ENCODE assay signal across 16 cellular contexts in genomic region chr10:72039377-72039776, GRCh38. TPM values are rescaled to one million over a fixed set of nuclear protein-coding genes. Genes with fewer than 3 reads are reported as not detected.
DNase-seq lines count a peak whose midpoint lies in the region; ATAC-seq, FAIRE-seq and TF ChIP-seq lines count a peak whose summit lies in the region.
"Had no signal": no experiment of that assay in that cellular context is flagged by ENCODE, and none has a peak within 500 bp of the region (broad histone marks: within the 10 kb centered on the region; RNA-seq: fewer than 3 reads in every experiment).

No MANE protein-coding gene starts in this region.

- no peaks in the 10 kb centered on the region for H3K9me3 Mint-ChIP-seq in nephron progenitor cell
- H3K9me3 Mint-ChIP-seq: CD4-positive, alpha-beta T cell; IgD-negative memory B cell had no signal

- TF ChIP-seq POLR2A in HCT116 (IDR thresholded peaks at IDR 0.05; ENCODE audit: borderline replicate concordance, extremely low read depth, insufficient read depth, insufficient read length) (no peak), K562 (conservative IDR thresholded peaks at IDR 0.05) (no peak)

- H3K27ac Mint-ChIP-seq in nephron progenitor cell: peak overlapping the region; percentile 61
- H3K27ac Mint-ChIP-seq: CD4-positive, alpha-beta T cell; IgD-negative memory B cell had no signal

- H3K27ac ChIP-seq in BLaER1 treated with 17β-estradiol and CSF1 and Interleukin-3, amounts not matched to agents 10 nM and 100 nM: no peak overlapping the region; a peak in 1 of 22 replicates
- no peak overlapping the region for H3K27ac ChIP-seq in HCT116 (ENCODE audit: low read depth, low read length)
- H3K27ac ChIP-seq in K562 (ENCODE audit: extremely low read depth, low read depth, low read length): no peak overlapping the region

- RAD21 ChIA-PET in HCT116 (lab: Charles Lee; ENCODE audit: low non-redundant PET in 1 of 2, low total read pairs in 2 of 2, uncharacterized antibody in 2 of 2, unreplicated experiment in 2 of 2): no interaction called here

- H3K4me3 ChIP-seq in BLaER1 treated with 17β-estradiol and CSF1 and Interleukin-3, amounts not matched to agents 10 nM and 100 nM: no peak overlapping the region
- H3K4me3 ChIP-seq in HCT116 (replicated peaks in 1 of 2; ENCODE audit: low read depth in 1 of 2, low read length in 2 of 2): no peak overlapping the region
- no peak overlapping the region for H3K4me3 ChIP-seq in K562

- H2AFZ ChIP-seq in HCT116 (ENCODE audit: low read depth, low read length, poor library complexity, severe bottlenecking) (peak overlapping the region; percentile 9), K562 (ENCODE audit: low read depth, low read length) (peak overlapping the region; percentile 11; the same call in 1 of the 2 replicates)

- 0 out of 22 replicates have a peak overlapping the region, but pooled peaks of 1 of the 11 experiments have one; percentile 10 for H3K9ac ChIP-seq in BLaER1 treated with 17β-estradiol and CSF1 and Interleukin-3, amounts not matched to agents 10 nM and 100 nM
- H3K9ac ChIP-seq in HCT116 (ENCODE audit: low read length): no peak overlapping the region
- no peak overlapping the region for H3K9ac ChIP-seq in K562 (ENCODE audit: insufficient read depth in 1 of 2, low read depth in 2 of 2, low read length in 2 of 2)

- H3K36me3 Mint-ChIP-seq in nephron progenitor cell (ENCODE audit: low read depth): no peaks in the 10 kb centered on the region
- H3K36me3 Mint-ChIP-seq: IgD-negative memory B cell had no signal

- POLR2A ChIA-PET in HCT116 (lab: Charles Lee): no interaction called here
- POLR2A ChIA-PET in K562 (lab: Yijun Ruan, JAX): interaction anchor here (0.6 to 1.4 kb wide), 5 partner anchors 8 to 283 kb away, joined by 3 to 10 read pairs (median 3); no protein-coding TSS in a partner anchor

- H3K4me1 Mint-ChIP-seq in nephron progenitor cell: peaks cover 79% of the 10 kb centered on the region

- TF ChIP-seq EP300 in K562 (IDR thresholded peaks at IDR 0.05; ENCODE audit: low read length): no peak

- no peaks in the 10 kb centered on the region for H3K36me3 ChIP-seq in BLaER1 treated with 17β-estradiol and CSF1 and Interleukin-3, amounts not matched to agents 10 nM and 100 nM
- no peaks in the 10 kb centered on the region for H3K36me3 ChIP-seq in HCT116 (ENCODE audit: control insufficient read depth in 1 of 2, insufficient read depth in 2 of 2, low read length in 2 of 2)
- H3K36me3 ChIP-seq in K562 (ENCODE audit: control insufficient read depth, insufficient read depth, low read length): no peaks in the 10 kb centered on the region

- no peaks in the 10 kb centered on the region for H4K20me1 ChIP-seq in BLaER1 treated with 17β-estradiol and CSF1 and Interleukin-3, amounts not matched to agents 10 nM and 100 nM
- H4K20me1 ChIP-seq in HCT116 (ENCODE audit: insufficient read depth): no peaks in the 10 kb centered on the region
- H4K20me1 ChIP-seq in K562 (replicated peaks; ENCODE audit: control insufficient read depth, insufficient read depth, low read length): no peaks in the 10 kb centered on the region

- H3K79me2 ChIP-seq in HCT116 (ENCODE audit: insufficient read depth, low read length): no peaks in the 10 kb centered on the region
- no peaks in the 10 kb centered on the region for H3K79me2 ChIP-seq in K562 (ENCODE audit: control insufficient read depth, insufficient read depth, low read length)

- no peaks in the 10 kb centered on the region for H3K27me3 Mint-ChIP-seq in nephron progenitor cell (ENCODE audit: low read depth, poor library complexity)
- H3K27me3 Mint-ChIP-seq: CD4-positive, alpha-beta T cell; IgD-negative memory B cell had no signal

- intact Hi-C loops in HCT116 (cut with micrococcal nuclease) (no loop called here), K562 (cut with micrococcal nuclease) (no loop called here)

- H3K9me1 ChIP-seq in K562 (ENCODE audit: control insufficient read depth, insufficient read depth, low read length): no peaks in the 10 kb centered on the region

- peak overlapping the region; percentile 48 to 79 (median 71) for H3K4me2 ChIP-seq in BLaER1 treated with 17β-estradiol and CSF1 and Interleukin-3, amounts not matched to agents 10 nM and 100 nM
- no peak overlapping the region for H3K4me2 ChIP-seq in HCT116 (ENCODE audit: low read length)
- no peak overlapping the region for H3K4me2 ChIP-seq in K562 (ENCODE audit: insufficient read depth, low read length)

- no peaks in the 10 kb centered on the region for H3K9me3 ChIP-seq in BLaER1 treated with 17β-estradiol and CSF1 and Interleukin-3, amounts not matched to agents 10 nM and 100 nM (replicated peaks in 1 of 11)
- H3K9me3 ChIP-seq in HCT116 (ENCODE audit: control insufficient read depth in 1 of 2, insufficient read depth in 1 of 2, low read depth in 1 of 2, low read length in 2 of 2) (no peaks in the 10 kb centered on the region), K562 (replicated peaks; ENCODE audit: control insufficient read depth, insufficient read depth, low read depth, low read length) (no peaks in the 10 kb centered on the region)

- H3K4me1 ChIP-seq in BLaER1 treated with 17β-estradiol and CSF1 and Interleukin-3, amounts not matched to agents 10 nM and 100 nM: peaks cover 17 to 38% (median 32%) of the 10 kb centered on the region in 10 experiments
- H3K4me1 ChIP-seq in HCT116 (ENCODE audit: control insufficient read depth in 1 of 2, insufficient read depth in 2 of 2, low read length in 2 of 2): peaks cover 0 to 13% of the 10 kb centered on the region in 2 experiments; a peak in 2 of 4 replicates
- H3K4me1 ChIP-seq in K562 (replicated peaks in 1 of 2; ENCODE audit: control insufficient read depth in 2 of 2, insufficient read depth in 2 of 2, low read length in 2 of 2): peaks cover 4 to 5% of the 10 kb centered on the region in 2 experiments; a peak in 3 of 5 replicates

- FAIRE-seq in K562 (lab: Jason Lieb, UNC): peak; percentile 65

- 17% methylated on average over 9 of the region's 9 CpGs for WGBS in K562 (ENCODE audit: insufficient coverage, low coverage, missing lambda C conversion rate)

- TF ChIP-seq RAD21 in HCT116 (IDR thresholded peaks at IDR 0.05; ENCODE audit: low read depth) (no peak), K562 (CRISPR knock-in tag; conservative IDR thresholded peaks at IDR 0.05 in 1 of 2, IDR thresholded peaks at IDR 0.05 in 1 of 2) (0 out of 4 replicates have a peak, but pooled peaks of 1 of the 2 experiments have one; percentile 13)

- no peak overlapping the region for H3K4me3 Mint-ChIP-seq in nephron progenitor cell
- H3K4me3 Mint-ChIP-seq: CD4-positive, alpha-beta T cell; IgD-negative memory B cell had no signal

- no peaks in the 10 kb centered on the region for H3K27me3 ChIP-seq in BLaER1 treated with 17β-estradiol and CSF1 and Interleukin-3, amounts not matched to agents 10 nM and 100 nM
- H3K27me3 ChIP-seq in HCT116 (ENCODE audit: insufficient read depth, low read length): no peaks in the 10 kb centered on the region
- H3K27me3 ChIP-seq in K562 (ENCODE audit: control insufficient read depth in 2 of 2, insufficient read depth in 2 of 2, low read length in 2 of 2): peaks cover 0 to 36% of the 10 kb centered on the region in 2 experiments; a peak in 3 of 5 replicates

- BruUV-seq in HCT116 (replicated peaks; lab: Mats Ljungman, UMichigan) (no TSS peak), K562 (replicated peaks; lab: Mats Ljungman, UMichigan) (no TSS peak)

- in situ Hi-C loops in K562 (cut with MboI): no loop called here

- H3K9me2 ChIP-seq in HCT116 (ENCODE audit: insufficient read depth): no peaks in the 10 kb centered on the region

- DNase-seq in HCT116 (ENCODE audit: low read depth, low spot score) (no peak), K562 (ENCODE audit: extremely low read depth in 1 of 4, low spot score in 3 of 4) (peak in 1 of 4 experiments; percentile 71), nephron progenitor cell (no peak), kidney tubule cell (ENCODE audit: low spot score) (no peak), activated T-cell treated with anti-CD3 and anti-CD28 coated beads for 4 hours (no peak)
- no peak for DNase-seq in stimulated activated CD4-positive, alpha-beta T cell treated with anti-CD3 and anti-CD28 coated beads, Interleukin-4, amount 100 ng/mL, for 1 hour
- DNase-seq: AML-193; CD4-positive, alpha-beta T cell; DMS 273 treated with DMSO at 0.1 percent for 48 hours; HCEC 1CT; NCI-H1694 treated with DMSO at 0.1 percent for 48 hours; NCI-H345; PC-3 had no signal

- TF ChIP-seq CTCF in HCT116 (IDR thresholded peaks at IDR 0.05 in 2 of 3, conservative IDR thresholded peaks at IDR 0.05 in 1 of 3; ENCODE audit: borderline replicate concordance in 1 of 3, insufficient read depth in 1 of 3, low read depth in 2 of 3, low read length in 2 of 3): no peak
- peak in 2 of 3 experiments; percentile 24 to 31; a peak in 3 of 6 replicates for TF ChIP-seq CTCF in K562 (IDR thresholded peaks at IDR 0.05 in 2 of 3, conservative IDR thresholded peaks at IDR 0.05 in 1 of 3; ENCODE audit: insufficient read depth in 2 of 3, low read depth in 1 of 3, low read length in 3 of 3)
- no peak for TF ChIP-seq CTCF in nephron progenitor cell (IDR thresholded peaks at IDR 0.05)

- ATAC-seq in HCT116 (no peak), K562 (peak; percentile 84), GM18511 (IDR thresholded peaks at IDR 0.05; ENCODE audit: unreplicated experiment) (no peak)
- ATAC-seq: PC-3 had no signal

- CTCF ChIA-PET in HCT116 (lab: Charles Lee) (interaction anchor here (3.6 kb wide), 1 partner anchor 9 kb away, joined by 22 read pairs; no protein-coding TSS in a partner anchor), K562 (lab: Yijun Ruan, JAX; ENCODE audit: low intra/inter-chr PET ratio) (interaction anchor here (0.5 to 0.6 kb wide), 2 partner anchors 9 to 12 kb away, joined by 3 read pairs; no protein-coding TSS in a partner anchor)

RNA-seq across cellular contexts. Expression of gene SPOCK2, which starts 49.0 kb away (rescaled TPM):
- total RNA-seq in HCT116 (2021; ENCODE audit: unreplicated experiment): 1.1 TPM
- 0.25 and 0.57 TPM in 2 replicates for polyA plus RNA-seq in HCT116 (2012)
- total RNA-seq in K562 (2011; cell fraction: chromatin; rRNA removed; ENCODE audit: low replicate concordance): 0.46 and 1.2 TPM in 2 replicates
- total RNA-seq in K562 (2011; cell fraction: nucleolus; rRNA removed): 0.67 and 0.79 TPM in 2 replicates
- 0.59 and 1.1 TPM in 2 replicates for total RNA-seq in K562 (2011; cell fraction: nucleoplasm; rRNA removed)
- total RNA-seq in K562 (2014; rRNA removed): 0.04 and 0.82 TPM in 2 replicates
- 0.11 and 0.38 TPM in 2 replicates for total RNA-seq in K562 (2014; rRNA removed; fragmentation: Illumina TruSeq; extraction: Trizol)
- total RNA-seq in K562 (2015; rRNA removed; fragmentation: Illumina TruSeq; extraction: Trizol): 0.11 and 0.19 TPM in 2 replicates
- total RNA-seq in K562 (2021): 0.63 and 0.86 TPM in 2 replicates
- polyA plus RNA-seq in K562 (2011; rRNA removed): 0.04 and 0.09 TPM in 2 replicates
- 0.04 and 0.31 TPM in 2 replicates for polyA plus RNA-seq in K562 (2011; cell fraction: cytosol; rRNA removed)
- 0.30 and 0.63 TPM in 2 replicates for polyA plus RNA-seq in K562 (2011; cell fraction: nucleus; rRNA removed)
- polyA plus RNA-seq in K562 (2012): 0.17 and 0.46 TPM in 2 replicates
- polyA plus RNA-seq in K562 (2014; fragmentation: Illumina TruSeq; extraction: Trizol): 0.08 and 0.09 TPM in 2 replicates
- not detected for polyA plus RNA-seq in K562 (2014; fragmentation: Nextera tagmentation; extraction: Ambion mirVana)
- 0.12 and 0.52 TPM in 2 replicates for polyA plus RNA-seq in K562 (2014; rRNA removed)
- 0.04 and 0.18 TPM in 2 replicates for polyA minus RNA-seq in K562 (2011; rRNA and poly(A)+ RNA removed)
- not detected in 2 replicates for polyA minus RNA-seq in K562 (2011; cell fraction: cytosol; rRNA and poly(A)+ RNA removed)
- polyA minus RNA-seq in K562 (2011; cell fraction: nucleus; rRNA and poly(A)+ RNA removed): 0.27 and 0.44 TPM in 2 replicates

Comparison
In these comparisons a context has a peak if more than half of its experiments do, and no peak if none do; other contexts are left out.
1. H3K4me2 ChIP-seq: peak in BLaER1 treated with 17β-estradiol and CSF1 and Interleukin-3, amounts not matched to agents 10 nM and 100 nM (11 of 11); none in HCT116 (single experiment) and K562 (single experiment).
2. CTCF ChIP-seq: peak in K562 (2 of 3); none in HCT116 (0 of 3) and nephron progenitor cell (single experiment).